ENCODE assay signal across 8 cellular contexts in genomic region chr7:99365318-99366141, GRCh38. TPM values are rescaled to one million over a fixed set of nuclear protein-coding genes. Genes with fewer than 3 reads are reported as not detected.
DNase-seq lines count a peak whose midpoint lies in the region; ATAC-seq and TF ChIP-seq lines count a peak whose summit lies in the region.

No MANE protein-coding gene starts in this region.

- POLR2A ChIA-PET in BJ (lab: Charles Lee): no interaction called here

- no peak overlapping the region for H3K27ac Mint-ChIP-seq in endodermal cell

- peaks cover 58% of the 10 kb centered on the region for H3K36me3 Mint-ChIP-seq in endodermal cell (ENCODE audit: low read depth)

- H3K27me3 Mint-ChIP-seq in endodermal cell (ENCODE audit: insufficient read depth): no peaks in the 10 kb centered on the region

- H3K9me3 ChIP-seq in endodermal cell (ENCODE audit: control insufficient read depth, low read length) (no peaks in the 10 kb centered on the region), neutrophil (no peaks in the 10 kb centered on the region)

- no peaks in the 10 kb centered on the region for H3K4me1 ChIP-seq in endodermal cell (ENCODE audit: control insufficient read depth, insufficient read depth, low read length)
- H3K4me1 ChIP-seq in neutrophil (ENCODE audit: control insufficient read depth in 1 of 2, insufficient read depth in 1 of 2, low read depth in 1 of 2, low read length in 1 of 2): no peaks in the 10 kb centered on the region

- H3K27me3 ChIP-seq in BJ (ENCODE audit: control insufficient read depth, insufficient read depth, low read length) (no peaks in the 10 kb centered on the region), endodermal cell (ENCODE audit: control insufficient read depth, insufficient read depth, low read length, poor library complexity, severe bottlenecking) (no peaks in the 10 kb centered on the region), neutrophil (no peaks in the 10 kb centered on the region)

- no peaks in the 10 kb centered on the region for H3K4me1 Mint-ChIP-seq in endodermal cell

- no peak overlapping the region for H3K9ac ChIP-seq in endodermal cell (ENCODE audit: extremely low read depth, low read length, poor library complexity, severe bottlenecking)

- DNase-seq in BJ (ENCODE audit: low read depth): no peak
- DNase-seq in HK-2 (ENCODE audit: unreplicated experiment): peak; percentile 50
- peak; percentile 68 to 70 for DNase-seq in activated CD4-positive, alpha-beta T cell treated with anti-CD3 and anti-CD28 coated beads, Interleukin-2, amount 50 U/mL, for 4 hours
- DNase-seq in endodermal cell: peak; percentile 88
- no peak for DNase-seq in retina

- no peak overlapping the region for H3K4me3 Mint-ChIP-seq in endodermal cell

- no peak for ATAC-seq in HG03135 (IDR thresholded peaks at IDR 0.05; ENCODE audit: unreplicated experiment)
- no peak for ATAC-seq in HG03342 (IDR thresholded peaks at IDR 0.05; ENCODE audit: unreplicated experiment)

- CTCF ChIA-PET in BJ (lab: Yijun Ruan, JAX): interaction anchor here (1.2 to 2.1 kb wide), 3 partner anchors 8 to 55 kb away, joined by 3 to 5 read pairs (median 3); no protein-coding TSS in a partner anchor

- WGBS in endodermal cell (ENCODE audit: insufficient coverage in 1 of 2, insufficient read length in 1 of 2), 2 experiments: 87% methylated on average over 3 to 17 of the region's 17 CpGs

- H3K4me3 ChIP-seq in BJ (ENCODE audit: low read depth, low read length): no peak overlapping the region
- no peak overlapping the region for H3K4me3 ChIP-seq in endodermal cell (ENCODE audit: low read length)
- H3K4me3 ChIP-seq in neutrophil (ENCODE audit: low read depth in 1 of 2, low read length in 1 of 2): no peak overlapping the region

- peaks cover 20% of the 10 kb centered on the region for H3K36me3 ChIP-seq in BJ (ENCODE audit: control insufficient read depth, insufficient read depth, low read length)
- H3K36me3 ChIP-seq in endodermal cell (ENCODE audit: control insufficient read depth, insufficient read depth, low read length): peaks cover 64% of the 10 kb centered on the region
- peaks cover 78% of the 10 kb centered on the region for H3K36me3 ChIP-seq in neutrophil

- TF ChIP-seq CTCF in BJ (IDR thresholded peaks at IDR 0.05; ENCODE audit: insufficient read depth, low read depth, low read length) (peak; percentile 59), endodermal cell (conservative IDR thresholded peaks at IDR 0.05) (peak; percentile 78), neutrophil (IDR thresholded peaks at IDR 0.05) (peak; percentile 64)

- H3K9me3 Mint-ChIP-seq in endodermal cell: no peaks in the 10 kb centered on the region

- no peak overlapping the region for H3K27ac ChIP-seq in endodermal cell (ENCODE audit: low read depth, low read length)
- peak overlapping the region; percentile 8 for H3K27ac ChIP-seq in neutrophil

RNA-seq across cellular contexts. Expression of gene ARPC1B, which starts 9.0 kb away (rescaled TPM):
- 209 and 642 TPM in 2 replicates for polyA plus RNA-seq in BJ (2011; rRNA removed)
- 89.1 and 100 TPM in 2 replicates for polyA minus RNA-seq in BJ (2011; rRNA and poly(A)+ RNA removed)
- 10 to 100 TPM; 53.3 to 73.9 TPM for total RNA-seq in endodermal cell
- 41.0 TPM for polyA plus RNA-seq in endodermal cell (2013, experiment 1 of 2)
- 48.7 TPM for polyA plus RNA-seq in endodermal cell (2013, experiment 2 of 2)

RNA-seq across cellular contexts. Expression of gene ARPC1A, which starts 39.8 kb away (rescaled TPM):
- polyA plus RNA-seq in BJ (2011; rRNA removed): 206 and 243 TPM in 2 replicates
- 138 and 214 TPM in 2 replicates for polyA minus RNA-seq in BJ (2011; rRNA and poly(A)+ RNA removed)
- total RNA-seq in endodermal cell: 100 to 1,000 TPM; 150 to 154 TPM
- polyA plus RNA-seq in endodermal cell (2013, experiment 1 of 2): 131 TPM
- 130 TPM for polyA plus RNA-seq in endodermal cell (2013, experiment 2 of 2)

RNA-seq across cellular contexts. Expression of gene PDAP1, which starts 42.9 kb away (rescaled TPM):
- 45.5 and 62.0 TPM in 2 replicates for polyA plus RNA-seq in BJ (2011; rRNA removed)
- polyA minus RNA-seq in BJ (2011; rRNA and poly(A)+ RNA removed): 13.5 and 17.3 TPM in 2 replicates
- total RNA-seq in endodermal cell: 100 to 1,000 TPM; 147 to 165 TPM
- 130 TPM for polyA plus RNA-seq in endodermal cell (2013, experiment 1 of 2)
- polyA plus RNA-seq in endodermal cell (2013, experiment 2 of 2): 130 TPM

RNA-seq across cellular contexts. Expression of gene BUD31, which starts 43.2 kb away (rescaled TPM):
- polyA plus RNA-seq in BJ (2011; rRNA removed): 85.2 and 92.9 TPM in 2 replicates
- polyA minus RNA-seq in BJ (2011; rRNA and poly(A)+ RNA removed): 29.1 and 34.1 TPM in 2 replicates
- 100 to 1,000 TPM; 102 to 117 TPM for total RNA-seq in endodermal cell
- 89.0 TPM for polyA plus RNA-seq in endodermal cell (2013, experiment 1 of 2)
- polyA plus RNA-seq in endodermal cell (2013, experiment 2 of 2): 90.0 TPM

Comparison
In these comparisons a context has a peak if more than half of its experiments do, and no peak if none do; other contexts are left out.
1. DNase-seq: peak in HK-2 (single experiment), activated CD4-positive, alpha-beta T cell treated with anti-CD3 and anti-CD28 coated beads, Interleukin-2, amount 50 U/mL, for 4 hours (2 of 2) and endodermal cell (single experiment); none in BJ (single experiment) and retina (single experiment).
2. Peak in every context shown above with its lines, with median percentiles within 50 percentile points of each other: CTCF ChIP-seq.